Comparison of ENCODE assay signal across 1 cellular context in the genomic region with DNA sequence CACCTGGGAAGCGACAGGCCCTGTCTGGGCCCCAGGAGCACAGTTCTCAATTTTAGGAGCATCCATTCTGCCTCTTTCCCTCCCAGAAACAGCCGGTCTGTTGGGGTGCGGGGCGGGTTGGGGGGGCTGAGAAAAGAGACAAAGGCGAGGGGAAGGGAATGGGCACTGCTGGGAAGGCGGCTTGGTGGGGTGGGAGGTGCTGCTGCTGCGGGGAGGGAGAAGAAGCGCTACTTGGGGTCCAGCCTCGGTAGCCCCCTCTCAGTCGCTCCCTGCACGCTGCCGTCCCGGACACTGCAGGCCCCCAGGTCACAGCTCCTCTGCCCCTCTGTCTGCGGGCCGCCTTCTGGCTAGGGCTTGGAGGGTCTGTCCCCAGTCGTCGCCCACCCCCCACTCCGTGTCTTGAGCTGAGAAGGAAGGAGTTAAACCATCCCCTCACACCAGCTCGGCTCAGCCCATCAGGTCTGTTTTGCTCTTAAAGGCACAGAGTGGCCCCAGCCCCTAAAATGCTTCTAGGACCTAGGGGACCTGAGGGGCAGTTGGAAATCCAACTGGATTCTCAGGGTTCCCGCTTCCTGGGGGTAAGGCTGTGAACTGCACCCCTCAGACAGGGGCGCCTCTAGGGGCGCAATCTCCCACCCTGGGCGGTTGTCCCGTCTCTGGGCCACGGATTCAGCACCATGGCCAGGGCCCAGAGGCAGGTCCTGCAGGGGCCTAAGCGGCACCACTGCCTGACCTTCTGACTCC.
TF ChIP-seq lines count a peak whose summit lies in the region.

No MANE protein-coding gene starts in this region.

TF ChIP-seq in HepG2, 621 proteins besides CTCF, POLR2A, EP300 and RAD21 (continued from another document and continues in another):
- TF ChIP-seq ZNF207 (IDR thresholded peaks at IDR 0.05; ENCODE audit: borderline replicate concordance) (no peak), NFIB (CRISPR knock-in tag; IDR thresholded peaks at IDR 0.05; ENCODE audit: borderline replicate concordance) (no peak), ZNF280B (CRISPR knock-in tag; IDR thresholded peaks at IDR 0.05; ENCODE audit: borderline replicate concordance) (peak; percentile 98), ZNF274 (CRISPR knock-in tag; IDR thresholded peaks at IDR 0.05) (peak; percentile 98), NBN (conservative IDR thresholded peaks at IDR 0.05) (no peak), NFIC (IDR thresholded peaks at IDR 0.05; ENCODE audit: low read length) (no peak), NR2C2 (CRISPR knock-in tag; IDR thresholded peaks at IDR 0.05; ENCODE audit: borderline replicate concordance) (peak; percentile 55; the same call in 1 of the 2 replicates), ZSCAN5A (CRISPR knock-in tag; IDR thresholded peaks at IDR 0.05; ENCODE audit: borderline replicate concordance) (peak; percentile 35; the same call in 1 of the 2 replicates), HMG20B (CRISPR knock-in tag; conservative IDR thresholded peaks at IDR 0.05) (peak; percentile 91; the same call in 1 of the 2 replicates), THYN1 (CRISPR knock-in tag; IDR thresholded peaks at IDR 0.05; ENCODE audit: borderline replicate concordance, low read depth) (no peak), CEBPZ (IDR thresholded peaks at IDR 0.05; ENCODE audit: low read length) (no peak), HNF1A (IDR thresholded peaks at IDR 0.05; ENCODE audit: low read depth) (no peak), HNF1A (CRISPR knock-in tag; IDR thresholded peaks at IDR 0.05; ENCODE audit: borderline replicate concordance) (peak; percentile 71), PREB (CRISPR knock-in tag; IDR thresholded peaks at IDR 0.05) (peak; percentile 97), ZNF281 (CRISPR knock-in tag; IDR thresholded peaks at IDR 0.05; ENCODE audit: borderline replicate concordance) (peak; percentile 78), PATZ1 (CRISPR knock-in tag; IDR thresholded peaks at IDR 0.05) (peak; percentile 77), PAWR (CRISPR knock-in tag; IDR thresholded peaks at IDR 0.05; ENCODE audit: borderline replicate concordance) (peak; percentile 93; the same call in 1 of the 2 replicates), ZNF468 (CRISPR knock-in tag; IDR thresholded peaks at IDR 0.05) (peak; percentile 93), NPAS2 (CRISPR knock-in tag; IDR thresholded peaks at IDR 0.05; ENCODE audit: borderline replicate concordance) (no peak), HNRNPK (IDR thresholded peaks at IDR 0.05; ENCODE audit: low read depth, low read length, poor library complexity, severe bottlenecking) (no peak)
- TF ChIP-seq, protein P1, sequence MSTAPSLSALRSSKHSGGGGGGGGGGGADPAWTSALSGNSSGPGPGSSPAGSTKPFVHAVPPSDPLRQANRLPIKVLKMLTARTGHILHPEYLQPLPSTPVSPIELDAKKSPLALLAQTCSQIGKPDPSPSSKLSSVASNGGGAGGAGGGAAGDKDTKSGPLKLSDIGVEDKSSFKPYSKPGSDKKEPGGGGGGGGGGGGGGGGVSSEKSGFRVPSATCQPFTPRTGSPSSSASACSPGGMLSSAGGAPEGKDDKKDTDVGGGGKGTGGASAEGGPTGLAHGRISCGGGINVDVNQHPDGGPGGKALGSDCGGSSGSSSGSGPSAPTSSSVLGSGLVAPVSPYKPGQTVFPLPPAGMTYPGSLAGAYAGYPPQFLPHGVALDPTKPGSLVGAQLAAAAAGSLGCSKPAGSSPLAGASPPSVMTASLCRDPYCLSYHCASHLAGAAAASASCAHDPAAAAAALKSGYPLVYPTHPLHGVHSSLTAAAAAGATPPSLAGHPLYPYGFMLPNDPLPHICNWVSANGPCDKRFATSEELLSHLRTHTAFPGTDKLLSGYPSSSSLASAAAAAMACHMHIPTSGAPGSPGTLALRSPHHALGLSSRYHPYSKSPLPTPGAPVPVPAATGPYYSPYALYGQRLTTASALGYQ (CRISPR knock-in tag; IDR thresholded peaks at IDR 0.05), result peak; percentile 93
- TF ChIP-seq, protein P2, sequence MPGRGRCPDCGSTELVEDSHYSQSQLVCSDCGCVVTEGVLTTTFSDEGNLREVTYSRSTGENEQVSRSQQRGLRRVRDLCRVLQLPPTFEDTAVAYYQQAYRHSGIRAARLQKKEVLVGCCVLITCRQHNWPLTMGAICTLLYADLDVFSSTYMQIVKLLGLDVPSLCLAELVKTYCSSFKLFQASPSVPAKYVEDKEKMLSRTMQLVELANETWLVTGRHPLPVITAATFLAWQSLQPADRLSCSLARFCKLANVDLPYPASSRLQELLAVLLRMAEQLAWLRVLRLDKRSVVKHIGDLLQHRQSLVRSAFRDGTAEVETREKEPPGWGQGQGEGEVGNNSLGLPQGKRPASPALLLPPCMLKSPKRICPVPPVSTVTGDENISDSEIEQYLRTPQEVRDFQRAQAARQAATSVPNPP (CRISPR knock-in tag; IDR thresholded peaks at IDR 0.05), result no peak
- TF ChIP-seq, protein P3, sequence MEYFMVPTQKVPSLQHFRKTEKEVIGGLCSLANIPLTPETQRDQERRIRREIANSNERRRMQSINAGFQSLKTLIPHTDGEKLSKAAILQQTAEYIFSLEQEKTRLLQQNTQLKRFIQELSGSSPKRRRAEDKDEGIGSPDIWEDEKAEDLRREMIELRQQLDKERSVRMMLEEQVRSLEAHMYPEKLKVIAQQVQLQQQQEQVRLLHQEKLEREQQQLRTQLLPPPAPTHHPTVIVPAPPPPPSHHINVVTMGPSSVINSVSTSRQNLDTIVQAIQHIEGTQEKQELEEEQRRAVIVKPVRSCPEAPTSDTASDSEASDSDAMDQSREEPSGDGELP (IDR thresholded peaks at IDR 0.05; ENCODE audit: borderline replicate concordance, low read depth), result no peak
